1 cellular context compared by ENCODE assay signal in genomic region chr6:32968770-32969684, GRCh38.
TF ChIP-seq lines count a peak whose summit lies in the region.

No MANE protein-coding gene starts in this region.

TF ChIP-seq in K562, 482 proteins besides CTCF, POLR2A, EP300 and RAD21 (continued from another document):
- TF ChIP-seq ZNF407 (IDR thresholded peaks at IDR 0.05; ENCODE audit: low read depth) (no peak; the same call in 1 of the 2 replicates), SAFB2 (IDR thresholded peaks at IDR 0.05; ENCODE audit: borderline replicate concordance, low read depth, low read length, severe bottlenecking) (no peak), ZNF232 (CRISPR knock-in tag; IDR thresholded peaks at IDR 0.05) (0 out of 2 replicates have a peak, but pooled peaks have one; percentile 63), HNRNPLL (IDR thresholded peaks at IDR 0.05; ENCODE audit: low read depth, low read length, poor library complexity, severe bottlenecking) (peak; percentile 50), CBFA2T2 (conservative IDR thresholded peaks at IDR 0.05) (peak; percentile 55), NFE2 (IDR thresholded peaks at IDR 0.05; ENCODE audit: low read depth) (no peak; the same call in 1 of the 2 replicates), SIN3B (IDR thresholded peaks at IDR 0.05; ENCODE audit: low read depth) (no peak), ZBTB9 (CRISPR knock-in tag; IDR thresholded peaks at IDR 0.05) (peak; percentile 17), TFE3 (CRISPR knock-in tag; IDR thresholded peaks at IDR 0.05) (peak; percentile 93), ZBTB8A (IDR thresholded peaks at IDR 0.05; ENCODE audit: partially characterized antibody) (no peak), POLR2B (IDR thresholded peaks at IDR 0.05; ENCODE audit: low read depth, partially characterized antibody) (peak; percentile 58), DMBX1 (CRISPR knock-in tag; IDR thresholded peaks at IDR 0.05; ENCODE audit: borderline replicate concordance) (peak; percentile 40; the same call in 1 of the 2 replicates), MYC (IDR thresholded peaks at IDR 0.05; ENCODE audit: low read depth, low read length) (peak; percentile 77), MYC (CRISPR knock-in tag; IDR thresholded peaks at IDR 0.05; ENCODE audit: borderline replicate concordance, low read depth) (peak; percentile 95), MBD2 (IDR thresholded peaks at IDR 0.05; ENCODE audit: borderline replicate concordance, low read depth) (peak; percentile 37; the same call in 1 of the 2 replicates), POU5F1 (IDR thresholded peaks at IDR 0.05; ENCODE audit: borderline replicate concordance, low read depth, low read length, partially characterized antibody) (no peak), XRCC5 (IDR thresholded peaks at IDR 0.05; ENCODE audit: low read depth, low read length) (peak; percentile 19; the same call in 1 of the 2 replicates), ZNF224 (CRISPR knock-in tag; IDR thresholded peaks at IDR 0.05) (no peak), TOE1 (IDR thresholded peaks at IDR 0.05; ENCODE audit: borderline replicate concordance) (peak; percentile 91), TOE1 (CRISPR knock-in tag; IDR thresholded peaks at IDR 0.05; ENCODE audit: borderline replicate concordance, low read depth) (peak; percentile 40; the same call in 1 of the 2 replicates), ZNF79 (CRISPR knock-in tag; IDR thresholded peaks at IDR 0.05; ENCODE audit: low read depth) (0 out of 2 replicates have a peak, but pooled peaks have one; percentile 23), JUND (IDR thresholded peaks at IDR 0.05; ENCODE audit: borderline replicate concordance, low read depth, low read length) (0 out of 2 replicates have a peak, but pooled peaks have one; percentile 11), JUND (tag; IDR thresholded peaks at IDR 0.05; ENCODE audit: borderline replicate concordance, low read depth, low read length) (no peak), OTX1 (CRISPR knock-in tag; IDR thresholded peaks at IDR 0.05) (no peak), ZNF644 (tag; IDR thresholded peaks at IDR 0.05; ENCODE audit: low read depth) (peak; percentile 20), FOS (IDR thresholded peaks at IDR 0.05; ENCODE audit: extremely low read depth, insufficient read length) (peak; percentile 6), RBM22 (IDR thresholded peaks at IDR 0.05; ENCODE audit: low read depth, low read length, poor library complexity, severe bottlenecking) (peak; percentile 19)
- TF ChIP-seq, protein P1, sequence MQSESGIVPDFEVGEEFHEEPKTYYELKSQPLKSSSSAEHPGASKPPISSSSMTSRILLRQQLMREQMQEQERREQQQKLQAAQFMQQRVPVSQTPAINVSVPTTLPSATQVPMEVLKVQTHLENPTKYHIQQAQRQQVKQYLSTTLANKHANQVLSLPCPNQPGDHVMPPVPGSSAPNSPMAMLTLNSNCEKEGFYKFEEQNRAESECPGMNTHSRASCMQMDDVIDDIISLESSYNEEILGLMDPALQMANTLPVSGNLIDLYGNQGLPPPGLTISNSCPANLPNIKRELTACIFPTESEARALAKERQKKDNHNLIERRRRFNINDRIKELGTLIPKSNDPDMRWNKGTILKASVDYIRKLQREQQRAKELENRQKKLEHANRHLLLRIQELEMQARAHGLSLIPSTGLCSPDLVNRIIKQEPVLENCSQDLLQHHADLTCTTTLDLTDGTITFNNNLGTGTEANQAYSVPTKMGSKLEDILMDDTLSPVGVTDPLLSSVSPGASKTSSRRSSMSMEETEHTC (IDR thresholded peaks at IDR 0.05) = peak; percentile 28; the same call in 1 of the 2 replicates
- TF ChIP-seq, protein P2, sequence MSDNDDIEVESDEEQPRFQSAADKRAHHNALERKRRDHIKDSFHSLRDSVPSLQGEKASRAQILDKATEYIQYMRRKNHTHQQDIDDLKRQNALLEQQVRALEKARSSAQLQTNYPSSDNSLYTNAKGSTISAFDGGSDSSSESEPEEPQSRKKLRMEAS (CRISPR knock-in tag; IDR thresholded peaks at IDR 0.05) = peak; percentile 96
- TF ChIP-seq, protein P3, sequence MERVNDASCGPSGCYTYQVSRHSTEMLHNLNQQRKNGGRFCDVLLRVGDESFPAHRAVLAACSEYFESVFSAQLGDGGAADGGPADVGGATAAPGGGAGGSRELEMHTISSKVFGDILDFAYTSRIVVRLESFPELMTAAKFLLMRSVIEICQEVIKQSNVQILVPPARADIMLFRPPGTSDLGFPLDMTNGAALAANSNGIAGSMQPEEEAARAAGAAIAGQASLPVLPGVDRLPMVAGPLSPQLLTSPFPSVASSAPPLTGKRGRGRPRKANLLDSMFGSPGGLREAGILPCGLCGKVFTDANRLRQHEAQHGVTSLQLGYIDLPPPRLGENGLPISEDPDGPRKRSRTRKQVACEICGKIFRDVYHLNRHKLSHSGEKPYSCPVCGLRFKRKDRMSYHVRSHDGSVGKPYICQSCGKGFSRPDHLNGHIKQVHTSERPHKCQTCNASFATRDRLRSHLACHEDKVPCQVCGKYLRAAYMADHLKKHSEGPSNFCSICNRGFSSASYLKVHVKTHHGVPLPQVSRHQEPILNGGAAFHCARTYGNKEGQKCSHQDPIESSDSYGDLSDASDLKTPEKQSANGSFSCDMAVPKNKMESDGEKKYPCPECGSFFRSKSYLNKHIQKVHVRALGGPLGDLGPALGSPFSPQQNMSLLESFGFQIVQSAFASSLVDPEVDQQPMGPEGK (CRISPR knock-in tag; IDR thresholded peaks at IDR 0.05; ENCODE audit: borderline replicate concordance) = peak; percentile 78; the same call in 1 of the 2 replicates
- TF ChIP-seq, protein P4, sequence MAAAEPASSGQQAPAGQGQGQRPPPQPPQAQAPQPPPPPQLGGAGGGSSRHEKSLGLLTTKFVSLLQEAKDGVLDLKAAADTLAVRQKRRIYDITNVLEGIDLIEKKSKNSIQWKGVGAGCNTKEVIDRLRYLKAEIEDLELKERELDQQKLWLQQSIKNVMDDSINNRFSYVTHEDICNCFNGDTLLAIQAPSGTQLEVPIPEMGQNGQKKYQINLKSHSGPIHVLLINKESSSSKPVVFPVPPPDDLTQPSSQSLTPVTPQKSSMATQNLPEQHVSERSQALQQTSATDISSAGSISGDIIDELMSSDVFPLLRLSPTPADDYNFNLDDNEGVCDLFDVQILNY (CRISPR knock-in tag; IDR thresholded peaks at IDR 0.05) = 0 out of 2 replicates have a peak, but pooled peaks have one; percentile 53
